1 cellular context compared by ENCODE assay signal in genomic region chr7:139744768-139745250, GRCh38.
TF ChIP-seq lines count a peak whose summit lies in the region.

No MANE protein-coding gene starts in this region.

TF ChIP-seq in SK-N-SH treated with all-trans-retinoic acid at 6 μM for 48 hours, 23 proteins besides CTCF, POLR2A, EP300 and RAD21 (continued from another document):
- TF ChIP-seq ZNF565 (CRISPR knock-in tag; conservative IDR thresholded peaks at IDR 0.05; ENCODE audit: low read depth), result no peak
- TF ChIP-seq ESRRG (CRISPR knock-in tag; IDR thresholded peaks at IDR 0.05), result no peak
- TF ChIP-seq TOX (CRISPR knock-in tag; IDR thresholded peaks at IDR 0.05; ENCODE audit: borderline replicate concordance), result no peak
